In the genomic region with DNA sequence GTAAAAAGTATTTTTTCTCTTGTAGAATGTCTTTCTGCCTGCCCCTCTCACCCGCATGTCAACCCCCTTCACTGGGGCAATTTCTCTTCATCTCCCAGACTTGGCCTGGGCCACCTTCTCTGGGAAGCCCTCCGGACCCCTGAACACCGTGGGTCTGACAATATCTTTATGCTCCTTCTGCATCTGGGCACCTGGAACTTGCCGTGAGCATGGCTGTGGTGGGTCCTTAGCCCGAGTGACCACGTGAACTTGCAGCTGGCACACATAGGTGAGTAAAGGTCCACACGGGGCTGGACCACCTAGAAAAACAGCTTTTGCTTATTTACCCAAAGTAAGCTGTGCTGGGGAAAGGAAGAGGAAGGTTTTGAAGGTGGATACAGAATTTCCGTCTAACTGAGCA, we compare ENCODE assay signal across 24 cellular contexts.
"Had no signal": no experiment of that assay in that cellular context is flagged by ENCODE, and none has a peak within 500 bp of the region (broad histone marks: within the 10 kb centered on the region; RNA-seq: fewer than 3 reads in every experiment).

No MANE protein-coding gene starts in this region.

- H3K4me1 ChIP-seq: SJSA1 had no signal

- DNase-seq: IMR-90, Karpas-422, KG1, MG63, NCI-H1092, NCI-H1105 treated with DMSO at 0.1 percent for 48 hours, NCI-H1417 treated with DMSO at 0.1 percent for 48 hours, NCI-H146, NCI-H1694 treated with DMSO at 0.1 percent for 48 hours, NCI-H1930, NCI-H2081, NCI-H2107, NCI-H226, NCI-H446, NCI-H510A, NCI-H524 treated with DMSO at 0.1 percent for 48 hours, NCI-H69, NCI-H774, Right ventricle myocardium superior, RPMI8226, SIG-M5 had no signal

- H3K36me3 ChIP-seq: MG63, SJSA1 had no signal

- ATAC-seq: HepG2 had no signal

- H3K4me3 ChIP-seq: MG63, SJSA1, SK-N-MC had no signal

- H3K27me3 ChIP-seq: MG63, SJSA1 had no signal

- H3K27ac ChIP-seq: SJSA1, SK-N-MC had no signal
